In genomic region chr12:51897181-51897580, GRCh38 we compare ENCODE assay signal across 17 cellular contexts. TPM values are rescaled to one million over a fixed set of nuclear protein-coding genes. Genes with fewer than 3 reads are reported as not detected.
DNase-seq lines count a peak whose midpoint lies in the region; ATAC-seq and TF ChIP-seq lines count a peak whose summit lies in the region.
"Had no signal": no experiment of that assay in that cellular context is flagged by ENCODE, and none has a peak within 500 bp of the region (broad histone marks: within the 10 kb centered on the region; RNA-seq: fewer than 3 reads in every experiment).

No MANE protein-coding gene starts in this region.

- H3K9ac ChIP-seq in adipocyte (ENCODE audit: low read length) (peak overlapping the region; percentile 1), Karpas-422 (ENCODE audit: low read length) (no peak overlapping the region)

- H4K20me1 ChIP-seq in Karpas-422 (ENCODE audit: insufficient read depth, low read depth, low read length), result no peaks in the 10 kb centered on the region

- TF ChIP-seq CTCF in fibroblast of the aortic adventitia (IDR thresholded peaks at IDR 0.05; ENCODE audit: insufficient read depth, low read length) (no peak), lung (IDR thresholded peaks at IDR 0.05; ENCODE audit: control extremely low read depth, extremely low read depth) (no peak), tibial artery (IDR thresholded peaks at IDR 0.05) (no peak)

- WGBS in lung, 2 donors, result 64 to 80% methylated on average over 8 of the region's 8 CpGs

- H3K4me3 ChIP-seq in adipocyte (ENCODE audit: low read length), result no peak overlapping the region
- no peak overlapping the region for H3K4me3 ChIP-seq in fibroblast of the aortic adventitia (ENCODE audit: low read depth, low read length)
- H3K4me3 ChIP-seq in lung, result no peak overlapping the region
- no peak overlapping the region for H3K4me3 ChIP-seq in tibial artery
- no peak overlapping the region for H3K4me3 ChIP-seq in Karpas-422 (ENCODE audit: low read length)

- no peak for DNase-seq in adipocyte (ENCODE audit: low read depth)
- peak; percentile 70 for DNase-seq in fibroblast of the aortic adventitia (ENCODE audit: low read depth)
- DNase-seq in lung (ENCODE audit: low spot score), result no peak
- peak; percentile 39 to 64 for DNase-seq in tibial artery
- DNase-seq in NCI-H2227 treated with DMSO at 0.1 percent for 48 hours (lab: John Stamatoyannopoulos, UW), result no peak
- no peak for DNase-seq in activated CD4-positive, alpha-beta T cell treated with anti-CD3 and anti-CD28 coated beads, Interleukin-2, amount 50 U/mL, for 48 hours
- DNase-seq in Karpas-422, result no peak
- DNase-seq: activated CD4-positive, alpha-beta memory T cell treated with anti-CD3 and anti-CD28 coated beads, Interleukin-2, amount 10 ng/mL, durations not matched to agents 7 days and 5 days; activated naive CD8-positive, alpha-beta T cell treated with anti-CD3 and anti-CD28 coated beads, Interleukin-2, amount 50 U/mL, for 24 hours; COR-L47; NCI-H1417 treated with DMSO at 0.1 percent for 48 hours; NK-92 treated with Interleukin-12 subunit alpha and Interleukin-12 subunit beta, amount 100 ng/mL, for 24 hours; stimulated activated naive CD4-positive, alpha-beta T cell treated with Interleukin-2 at 50 U/mL for 16 hours had no signal

- H3K27ac ChIP-seq in lung (ENCODE audit: low read depth in 1 of 2, low read length in 1 of 2) (peak overlapping the region; percentile 64 to 89), tibial artery (no peak overlapping the region), Karpas-422 (ENCODE audit: low read length) (no peak overlapping the region)

- intact Hi-C loops in tibial artery (cut with DNase I; ENCODE audit: low total_unique reads), result no loop called here

- no peaks in the 10 kb centered on the region for H3K36me3 ChIP-seq in adipocyte (ENCODE audit: control insufficient read depth, insufficient read depth, low read length, severe bottlenecking)
- H3K36me3 ChIP-seq in lung (ENCODE audit: control insufficient read depth in 2 of 2, insufficient read depth in 2 of 2, low read length in 2 of 2), result no peaks in the 10 kb centered on the region
- H3K36me3 ChIP-seq in tibial artery, result no peaks in the 10 kb centered on the region
- H3K36me3 ChIP-seq in Karpas-422 (ENCODE audit: insufficient read depth, low read length), result no peaks in the 10 kb centered on the region

- no peaks in the 10 kb centered on the region for H3K79me2 ChIP-seq in Karpas-422 (ENCODE audit: low read length)

- no peak overlapping the region for H3K4me2 ChIP-seq in Karpas-422 (ENCODE audit: low read depth, low read length, poor library complexity, severe bottlenecking)

- H3K9me2 ChIP-seq in Karpas-422 (replicated peaks; ENCODE audit: insufficient read depth, low read length), result no peaks in the 10 kb centered on the region

- H3K27me3 ChIP-seq in adipocyte (replicated peaks; ENCODE audit: control insufficient read depth, insufficient read depth, low read length) (no peaks in the 10 kb centered on the region), lung (ENCODE audit: control insufficient read depth, insufficient read depth) (no peaks in the 10 kb centered on the region), tibial artery (peaks cover 0 to 25% of the 10 kb centered on the region in 2 donors), Karpas-422 (ENCODE audit: low read length) (no peaks in the 10 kb centered on the region)

- H2AFZ ChIP-seq in Karpas-422 (ENCODE audit: low read length), result no peak overlapping the region

- no peaks in the 10 kb centered on the region for H3K9me3 ChIP-seq in adipocyte (ENCODE audit: control insufficient read depth, low read length)
- no peaks in the 10 kb centered on the region for H3K9me3 ChIP-seq in lung (ENCODE audit: control insufficient read depth in 2 of 2, insufficient read depth in 1 of 2, low read length in 1 of 2)
- no peaks in the 10 kb centered on the region for H3K9me3 ChIP-seq in tibial artery
- H3K9me3 ChIP-seq in Karpas-422 (ENCODE audit: low read length), result no peaks in the 10 kb centered on the region

- peaks cover 23% of the 10 kb centered on the region for H3K4me1 ChIP-seq in adipocyte (ENCODE audit: control insufficient read depth, insufficient read depth, low read length)
- H3K4me1 ChIP-seq in lung (ENCODE audit: control insufficient read depth in 2 of 2, insufficient read depth in 2 of 2, low read length in 2 of 2), result peaks cover 0 to 11% of the 10 kb centered on the region in 2 donors
- H3K4me1 ChIP-seq in tibial artery, result no peaks in the 10 kb centered on the region
- H3K4me1 ChIP-seq in Karpas-422 (ENCODE audit: low read length), result no peaks in the 10 kb centered on the region

- peak; percentile 37 for ATAC-seq in lung (ENCODE audit: insufficient read depth, low FRiP score)
- ATAC-seq in HG02885 (IDR thresholded peaks at IDR 0.05; ENCODE audit: poor library complexity, unreplicated experiment), result no peak
- ATAC-seq: activated naive CD8-positive, alpha-beta T cell treated with anti-CD3 and anti-CD28 coated beads, Interleukin-2, amount 50 U/mL, for 24 hours; T-cell had no signal

RNA-seq across cellular contexts. Expression of gene ANKRD33, which starts 9.3 kb away (rescaled TPM):
- total RNA-seq in fibroblast of the aortic adventitia (ENCODE audit: low replicate concordance) (0.09 TPM in 1 of 2 replicates, not detected in the other), lung (under 1 TPM; 0.14 to 0.21 TPM)
- polyA plus RNA-seq in lung, result under 1 TPM; 0.24 to 0.50 TPM
- total RNA-seq in Karpas-422 (2014; rRNA removed; shearing (Covaris generic); ENCODE audit: low replicate concordance), result not detected in 2 replicates
- total RNA-seq: activated CD4-positive, alpha-beta memory T cell treated with anti-CD3 and anti-CD28 coated beads, Interleukin-2, amount 10 ng/mL, durations not matched to agents 7 days and 5 days; osteocyte; RPMI7951; T-cell had no signal

RNA-seq across cellular contexts. Expression of gene ACVRL1, which starts 10.1 kb away (rescaled TPM):
- total RNA-seq in fibroblast of the aortic adventitia (ENCODE audit: low replicate concordance), result 50.3 and 56.5 TPM in 2 replicates
- total RNA-seq in lung, result 100 to 1,000 TPM; 101 to 186 TPM
- polyA plus RNA-seq in lung, result 100 to 1,000 TPM in 1 of 2 donors, 10 to 100 TPM in 1; 76.1 to 130 TPM
- not detected in 2 replicates for total RNA-seq in Karpas-422 (2014; rRNA removed; shearing (Covaris generic); ENCODE audit: low replicate concordance)
- total RNA-seq: activated CD4-positive, alpha-beta memory T cell treated with anti-CD3 and anti-CD28 coated beads, Interleukin-2, amount 10 ng/mL, durations not matched to agents 7 days and 5 days; osteocyte; RPMI7951 had no signal

RNA-seq across cellular contexts. Expression of gene FIGNL2, which starts 48.7 kb away (rescaled TPM):
- 0.18 TPM in 1 of 2 replicates, not detected in the other for total RNA-seq in fibroblast of the aortic adventitia (ENCODE audit: low replicate concordance)
- total RNA-seq in lung, result 1 to 10 TPM in 1 of 2 donors, under 1 TPM in 1; 0.89 to 1.9 TPM
- under 1 TPM; 0.33 to 0.71 TPM for polyA plus RNA-seq in lung
- not detected in 2 replicates for total RNA-seq in Karpas-422 (2014; rRNA removed; shearing (Covaris generic); ENCODE audit: low replicate concordance)
- total RNA-seq: RPMI7951 had no signal

RNA-seq across cellular contexts. Expression of gene ACVR1B, which starts 54.3 kb away (rescaled TPM):
- total RNA-seq in fibroblast of the aortic adventitia (ENCODE audit: low replicate concordance) (12.6 and 17.1 TPM in 2 replicates), lung (10 to 100 TPM; 14.0 to 41.7 TPM)
- polyA plus RNA-seq in lung, result 10 to 100 TPM; 14.3 to 27.7 TPM
- 2.4 and 3.9 TPM in 2 replicates for total RNA-seq in Karpas-422 (2014; rRNA removed; shearing (Covaris generic); ENCODE audit: low replicate concordance)

Comparison
In these comparisons a context has a peak if more than half of its experiments do, and no peak if none do; other contexts are left out.
1. DNase-seq: peak in fibroblast of the aortic adventitia (single experiment) and tibial artery (2 of 2); none in adipocyte (single experiment), lung (single experiment), NCI-H2227 treated with DMSO at 0.1 percent for 48 hours (single experiment), activated CD4-positive, alpha-beta T cell treated with anti-CD3 and anti-CD28 coated beads, Interleukin-2, amount 50 U/mL, for 48 hours (0 of 2) and Karpas-422 (single experiment).
2. H3K27ac ChIP-seq: peak in lung (2 of 2); none in tibial artery (0 of 2) and Karpas-422 (single experiment).
3. RNA of gene ACVRL1, which starts 10.1 kb away (total RNA-seq): 101 to 186 TPM in lung and 50.3 to 56.5 TPM in fibroblast of the aortic adventitia; not detected in Karpas-422; every median in the first group is over 10 times any median in the second.